23 cellular contexts compared by ENCODE assay signal in genomic region chr13:81781471-81781870, GRCh38.
"Had no signal": no experiment of that assay in that cellular context is flagged by ENCODE, and none has a peak within 500 bp of the region (broad histone marks: within the 10 kb centered on the region; RNA-seq: fewer than 3 reads in every experiment).

No MANE protein-coding gene starts in this region.

- DNase-seq: hypothalamus; immature natural killer cell; kidney; left colon; left lung; lower lobe of right lung; mammary epithelial cell; mesenchymal stem cell; naive B cell; ovary; right lobe of liver; stimulated activated CD4-positive, alpha-beta T cell treated with anti-CD3 and anti-CD28 coated beads, Interleukin-1b, Interleukin-23, amount 100 ng/mL, for 48 hours; stimulated activated CD4-positive, alpha-beta T cell treated with anti-CD3 and anti-CD28 coated beads, Interleukin-2, amount 100 ng/mL, for 48 hours; stimulated activated CD4-positive, alpha-beta T cell treated with anti-CD3 and anti-CD28 coated beads, Interleukin-4, amount 100 ng/mL, for 4 hours; stimulated activated CD8-positive, alpha-beta memory T cell treated with anti-CD3 and anti-CD28 coated beads, Interleukin-4, amount 100 ng/mL, for 48 hours; stimulated activated naive CD8-positive, alpha-beta T cell treated with anti-CD3 and anti-CD28 coated beads, Interleukin-15, Interleukin-2, amounts not matched to agents 100 U/mL and 50 U/mL, for 24 hours; stomach; testis; thyroid gland; transverse colon; upper lobe of left lung had no signal

- ATAC-seq: left colon; left lung; lower lobe of right lung; natural killer cell treated with Interleukin-12 subunit alpha and Interleukin-12 subunit beta and Interleukin-15 and Interleukin-18, amount 100 ng/mL, for 72 hours; right lobe of liver; stimulated activated memory B cell treated with anti-CD40 and anti-IgM and Interleukin-4, amounts not matched to agents 10 μg/mL and 1 μg/mL and 100 μg/mL, for 72 hours; stimulated activated naive CD8-positive, alpha-beta T cell treated with anti-CD3 and anti-CD28 coated beads, Interleukin-15, Interleukin-2, amounts not matched to agents 100 U/mL and 50 U/mL, for 24 hours had no signal
